Comparison of ENCODE assay signal across 8 cellular contexts in the genomic region with DNA sequence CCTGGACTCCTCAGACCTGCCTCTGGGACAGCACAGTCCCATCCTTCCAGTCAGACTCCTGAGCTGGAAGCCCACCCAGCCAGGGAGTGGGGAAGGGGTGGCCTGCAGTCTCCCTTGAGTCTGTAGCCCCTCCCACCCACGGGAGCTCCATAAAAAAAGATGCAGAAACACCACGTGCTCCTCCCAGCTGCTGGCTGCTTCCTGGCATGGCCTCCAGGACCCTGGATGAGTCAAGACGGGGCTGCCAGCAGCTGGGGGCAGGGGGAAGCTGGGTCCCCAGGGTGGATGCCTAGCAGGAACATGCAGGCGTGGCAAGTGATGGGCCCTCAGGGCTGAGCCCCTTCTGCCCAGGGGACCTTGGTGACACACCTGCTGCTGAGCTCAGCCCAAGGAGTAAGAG.
DNase-seq lines count a peak whose midpoint lies in the region; TF ChIP-seq lines count a peak whose summit lies in the region.
"Not testable (repeated sequence)": the region's sequence is repeated elsewhere in the genome, so short reads cannot be mapped to it uniquely, and the experiment has no call there.

No MANE protein-coding gene starts in this region.

- H3K27ac Mint-ChIP-seq in endodermal cell: not testable (repeated sequence)

- H3K9me3 Mint-ChIP-seq in endodermal cell: not testable (repeated sequence)

- not testable (repeated sequence) for H3K4me3 Mint-ChIP-seq in endodermal cell

- not testable (repeated sequence) for H3K36me3 ChIP-seq in endodermal cell (ENCODE audit: control insufficient read depth, insufficient read depth, low read length)

- TF ChIP-seq CTCF in NB4 (IDR thresholded peaks at IDR 0.05; ENCODE audit: low read depth, low read length); endodermal cell (conservative IDR thresholded peaks at IDR 0.05); fibroblast of villous mesenchyme (IDR thresholded peaks at IDR 0.05; ENCODE audit: insufficient read depth, low read depth, low read length): not testable (repeated sequence)

- peak; percentile 5 for DNase-seq in A172 (ENCODE audit: low spot score)
- peak; percentile 31 for DNase-seq in DMS 273 (lab: John Stamatoyannopoulos, UW; ENCODE audit: unreplicated experiment)
- DNase-seq in HCEC 1CT: peak; percentile 1
- DNase-seq in NB4 (ENCODE audit: low read depth): peak; percentile 33
- peak; percentile 17 for DNase-seq in SK-MEL-5 (ENCODE audit: low read depth, low spot score)
- DNase-seq in endodermal cell: peak; percentile 48
- peak; percentile 42 for DNase-seq in fibroblast of villous mesenchyme (ENCODE audit: low read depth)
- peak; percentile 72 for DNase-seq in myocyte (ENCODE audit: low read depth)

- not testable (repeated sequence) for H3K4me3 ChIP-seq in NB4 (ENCODE audit: low read depth, low read length); endodermal cell (ENCODE audit: low read length); fibroblast of villous mesenchyme (ENCODE audit: low read depth, low read length)

- H3K27me3 Mint-ChIP-seq in endodermal cell (ENCODE audit: insufficient read depth): not testable (repeated sequence)

- 77% methylated on average over 4 of the region's 4 CpGs; no CpG with 5 or more reads in 1 of the 2 experiments for WGBS in endodermal cell (ENCODE audit: insufficient coverage in 1 of 2, insufficient read length in 1 of 2), 2 experiments

- H3K4me1 Mint-ChIP-seq in endodermal cell: not testable (repeated sequence)

- H3K36me3 Mint-ChIP-seq in endodermal cell (ENCODE audit: low read depth): not testable (repeated sequence)

- H3K9me3 ChIP-seq in endodermal cell (ENCODE audit: control insufficient read depth, low read length): not testable (repeated sequence)

- not testable (repeated sequence) for H3K9ac ChIP-seq in endodermal cell (ENCODE audit: extremely low read depth, low read length, poor library complexity, severe bottlenecking)

- H3K27ac ChIP-seq in endodermal cell (ENCODE audit: low read depth, low read length): not testable (repeated sequence)

- not testable (repeated sequence) for TF ChIP-seq POLR2A in NB4 (IDR thresholded peaks at IDR 0.05; ENCODE audit: extremely low read depth, insufficient read length)

- in situ Hi-C loops in SK-MEL-5 (cut with HindIII; ENCODE audit: low pct_unique_long_range_greater_than_20kb, low sequenced_read_pairs): not testable (repeated sequence)

- H3K4me1 ChIP-seq in endodermal cell (ENCODE audit: control insufficient read depth, insufficient read depth, low read length): not testable (repeated sequence)

- H3K27me3 ChIP-seq in endodermal cell (ENCODE audit: control insufficient read depth, insufficient read depth, low read length, poor library complexity, severe bottlenecking): not testable (repeated sequence)

Comparison
In these comparisons a context has a peak if more than half of its experiments do, and no peak if none do; other contexts are left out.
1. DNase-seq: peak in every context shown above with its lines; median percentile 72 in myocyte; 48 in endodermal cell; 42 in fibroblast of villous mesenchyme; 33 in NB4; 31 in DMS 273; 17 in SK-MEL-5; 5 in A172; 1 in HCEC 1CT.